8 cellular contexts compared by ENCODE assay signal in genomic region chr3:58434170-58434507, GRCh38. TPM values are rescaled to one million over a fixed set of nuclear protein-coding genes. Genes with fewer than 3 reads are reported as not detected.
DNase-seq lines count a peak whose midpoint lies in the region; TF ChIP-seq lines count a peak whose summit lies in the region.

No MANE protein-coding gene starts in this region.

- CTCF ChIA-PET in BJ (lab: Yijun Ruan, JAX), result interaction anchor here (1.0 to 2.1 kb wide), 3 partner anchors 13 to 101 kb away, joined by 3 to 6 read pairs (median 4); partner anchors contain the start of gene KCTD6

- peak overlapping the region; percentile 90 for H3K4me3 ChIP-seq in BJ (ENCODE audit: low read depth, low read length)
- H3K4me3 ChIP-seq in Loucy (ENCODE audit: low read length, poor library complexity, severe bottlenecking), result peak overlapping the region; percentile 66
- peak overlapping the region; percentile 51 to 97 (median 82) for H3K4me3 ChIP-seq in dorsolateral prefrontal cortex
- peak overlapping the region; percentile 93 for H3K4me3 ChIP-seq in neural cell (ENCODE audit: low read length)

- DNase-seq in BJ (ENCODE audit: low read depth) (no peak), dorsolateral prefrontal cortex (no peak), NCI-H524 treated with DMSO at 0.1 percent for 48 hours (lab: John Stamatoyannopoulos, UW) (no peak), NCI-H2029 treated with DMSO at 0.1 percent for 48 hours (lab: John Stamatoyannopoulos, UW) (no peak), SW 1271 (lab: John Stamatoyannopoulos, UW) (no peak), AG20443 (ENCODE audit: low spot score) (no peak)

- H3K9ac ChIP-seq in Loucy (ENCODE audit: low read depth, low read length, poor library complexity, severe bottlenecking) (peak overlapping the region; percentile 43), neural cell (ENCODE audit: low read length) (peak overlapping the region; percentile 47)

- peak overlapping the region; percentile 62 to 100 (median 97) for H3K27ac ChIP-seq in dorsolateral prefrontal cortex
- H3K27ac ChIP-seq in neural cell (ENCODE audit: low read length), result no peak overlapping the region

- peaks cover 6% of the 10 kb centered on the region; the same call in 1 of the 2 replicates for H3K36me3 ChIP-seq in BJ (ENCODE audit: control insufficient read depth, insufficient read depth, low read length)
- H3K36me3 ChIP-seq in Loucy (ENCODE audit: insufficient read depth, low read length), result peaks cover 26% of the 10 kb centered on the region
- no peaks in the 10 kb centered on the region for H3K36me3 ChIP-seq in neural cell (ENCODE audit: insufficient read depth, low read length)

- TF ChIP-seq CTCF in BJ (IDR thresholded peaks at IDR 0.05; ENCODE audit: insufficient read depth, low read depth, low read length) (no peak), Loucy (conservative IDR thresholded peaks at IDR 0.05; ENCODE audit: low read length) (no peak), dorsolateral prefrontal cortex (IDR thresholded peaks at IDR 0.05 in 54 of 56, conservative IDR thresholded peaks at IDR 0.05 in 2 of 56; ENCODE audit: low read depth in 1 of 56, partially characterized antibody in 56 of 56) (no peak), neural cell (IDR thresholded peaks at IDR 0.05; ENCODE audit: poor library complexity, severe bottlenecking) (no peak)

- H2AFZ ChIP-seq in Loucy (ENCODE audit: low read length), result peak overlapping the region; percentile 89
- H2AFZ ChIP-seq in neural cell (ENCODE audit: low read depth, low read length), result peak overlapping the region; percentile 60

- no peaks in the 10 kb centered on the region for H3K9me2 ChIP-seq in Loucy (replicated peaks; ENCODE audit: low read depth, low read length)
- no peaks in the 10 kb centered on the region for H3K9me2 ChIP-seq in neural cell (ENCODE audit: insufficient read depth, low read length)

- peak overlapping the region; percentile 79 for H3K4me2 ChIP-seq in Loucy (ENCODE audit: low read depth, low read length, poor library complexity, severe bottlenecking)
- H3K4me2 ChIP-seq in neural cell (ENCODE audit: low read length), result peak overlapping the region; percentile 70

- intact Hi-C loops in dorsolateral prefrontal cortex (cut with DNase I), result loop anchor here (5.0 to 10.0 kb wide), 4 partner anchors 58 to 191 kb away; partner anchors contain the start of gene KCTD6 (in 2 of the 2)

- POLR2A ChIA-PET in BJ (lab: Charles Lee), result no interaction called here

- no peak for TF ChIP-seq RAD21 in neural cell (conservative IDR thresholded peaks at IDR 0.05)

- H3K27me3 ChIP-seq in BJ (ENCODE audit: control insufficient read depth, insufficient read depth, low read length) (no peaks in the 10 kb centered on the region), Loucy (ENCODE audit: insufficient read depth, low read length, poor library complexity, severe bottlenecking) (no peaks in the 10 kb centered on the region), dorsolateral prefrontal cortex (no peaks in the 10 kb centered on the region), neural cell (ENCODE audit: insufficient read depth, low read depth, low read length) (no peaks in the 10 kb centered on the region)

- H3F3A ChIP-seq in Loucy (ENCODE audit: low read depth) (no peaks in the 10 kb centered on the region), neural cell (ENCODE audit: insufficient read depth, low read length, poor library complexity, severe bottlenecking) (peaks cover 2% of the 10 kb centered on the region)

- TF ChIP-seq EP300 in neural cell (conservative IDR thresholded peaks at IDR 0.05; ENCODE audit: poor library complexity, severe bottlenecking), result no peak

- H3K9me3 ChIP-seq in Loucy (ENCODE audit: insufficient read depth, low read depth, low read length), result no peaks in the 10 kb centered on the region
- H3K9me3 ChIP-seq in neural cell (ENCODE audit: low read length), result no peaks in the 10 kb centered on the region

- peaks cover 28% of the 10 kb centered on the region for H3K4me1 ChIP-seq in Loucy (ENCODE audit: insufficient read depth, low read length, poor library complexity, severe bottlenecking)

- H4K20me1 ChIP-seq in Loucy (ENCODE audit: insufficient read depth, low read length, poor library complexity, severe bottlenecking) (peaks cover 39% of the 10 kb centered on the region), neural cell (ENCODE audit: insufficient read depth) (no peaks in the 10 kb centered on the region)

- peaks cover 42% of the 10 kb centered on the region for H3K79me2 ChIP-seq in Loucy (ENCODE audit: insufficient read depth, low read length)
- H3K79me2 ChIP-seq in neural cell (replicated peaks; ENCODE audit: insufficient read depth, low read length), result peaks cover 7% of the 10 kb centered on the region

TF ChIP-seq in neural cell, 6 proteins besides CTCF, POLR2A, EP300 and RAD21:
- TF ChIP-seq POLR2AphosphoS5 (IDR thresholded peaks at IDR 0.05) (no peak), TAF1 (IDR thresholded peaks at IDR 0.05; ENCODE audit: low read depth) (no peak), SMC3 (conservative IDR thresholded peaks at IDR 0.05; ENCODE audit: poor library complexity) (no peak), REST (IDR thresholded peaks at IDR 0.05; ENCODE audit: borderline replicate concordance) (no peak), MXI1 (conservative IDR thresholded peaks at IDR 0.05; ENCODE audit: poor library complexity, severe bottlenecking) (no peak), EZH2 (IDR thresholded peaks at IDR 0.05; ENCODE audit: borderline replicate concordance, insufficient read depth, low read length, poor library complexity, severe bottlenecking) (no peak)

RNA-seq across cellular contexts. Expression of gene PDHB, which starts 0.5 kb away (rescaled TPM):
- polyA plus RNA-seq in BJ (2011; rRNA removed) (86.1 and 99.6 TPM in 2 replicates), neural cell (154 and 201 TPM in 2 replicates)
- polyA minus RNA-seq in BJ (2011; rRNA and poly(A)+ RNA removed), result 28.5 and 32.1 TPM in 2 replicates
- total RNA-seq in dorsolateral prefrontal cortex, result 10 to 100 TPM; 33.2 to 82.3 (median 62.6) TPM
- polyA minus RNA-seq in neural cell, result 88.9 and 108 TPM in 2 replicates

RNA-seq across cellular contexts. Expression of gene KCTD6, which starts 57.8 kb away (rescaled TPM):
- polyA plus RNA-seq in BJ (2011; rRNA removed) (5.1 and 9.4 TPM in 2 replicates), neural cell (64.0 and 68.5 TPM in 2 replicates)
- 4.1 and 4.7 TPM in 2 replicates for polyA minus RNA-seq in BJ (2011; rRNA and poly(A)+ RNA removed)
- total RNA-seq in dorsolateral prefrontal cortex, result 10 to 100 TPM; 21.0 to 44.7 (median 30.4) TPM
- polyA minus RNA-seq in neural cell, result 27.8 and 29.9 TPM in 2 replicates
